In genomic region chr2:32278476-32278853, GRCh38 we compare ENCODE assay signal across 1 cellular context.
TF ChIP-seq lines count a peak whose summit lies in the region.

No MANE protein-coding gene starts in this region.

TF ChIP-seq in K562, 482 proteins besides CTCF, POLR2A, EP300 and RAD21 (continued from another document):
- TF ChIP-seq ZNF740 (CRISPR knock-in tag; IDR thresholded peaks at IDR 0.05) (0 out of 2 replicates have a peak, but pooled peaks have one; percentile 53), ZNF740 (tag; IDR thresholded peaks at IDR 0.05) (peak in 1 of 2 experiments; percentile 54; a peak in 1 of 4 replicates)
